ENCODE assay signal across 1 cellular context in genomic region chr1:183604048-183604808, GRCh38.
TF ChIP-seq lines count a peak whose summit lies in the region.

No MANE protein-coding gene starts in this region.

TF ChIP-seq in SK-N-SH, 30 proteins besides CTCF, POLR2A, EP300 and RAD21 (continued from another document):
- TF ChIP-seq, protein P1, sequence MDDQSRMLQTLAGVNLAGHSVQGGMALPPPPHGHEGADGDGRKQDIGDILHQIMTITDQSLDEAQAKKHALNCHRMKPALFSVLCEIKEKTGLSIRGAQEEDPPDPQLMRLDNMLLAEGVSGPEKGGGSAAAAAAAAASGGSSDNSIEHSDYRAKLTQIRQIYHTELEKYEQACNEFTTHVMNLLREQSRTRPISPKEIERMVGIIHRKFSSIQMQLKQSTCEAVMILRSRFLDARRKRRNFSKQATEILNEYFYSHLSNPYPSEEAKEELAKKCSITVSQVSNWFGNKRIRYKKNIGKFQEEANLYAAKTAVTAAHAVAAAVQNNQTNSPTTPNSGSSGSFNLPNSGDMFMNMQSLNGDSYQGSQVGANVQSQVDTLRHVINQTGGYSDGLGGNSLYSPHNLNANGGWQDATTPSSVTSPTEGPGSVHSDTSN (IDR thresholded peaks at IDR 0.05) = 0 out of 2 replicates have a peak, but pooled peaks have one; percentile 25
- TF ChIP-seq JUND (IDR thresholded peaks at IDR 0.05) (no peak; the same call in 1 of the 2 replicates), YY1 (IDR thresholded peaks at IDR 0.05; ENCODE audit: low read depth) (no peak), TAF1 (IDR thresholded peaks at IDR 0.05; ENCODE audit: borderline replicate concordance, low read depth, low read length) (no peak), NRF1 (IDR thresholded peaks at IDR 0.05; ENCODE audit: low read depth, low read length) (no peak), SIN3A (IDR thresholded peaks at IDR 0.05; ENCODE audit: borderline replicate concordance, low read depth, low read length) (no peak), FOXM1 (IDR thresholded peaks at IDR 0.05; ENCODE audit: low read depth) (no peak), ELF1 (IDR thresholded peaks at IDR 0.05) (no peak), RXRA (IDR thresholded peaks at IDR 0.05; ENCODE audit: borderline replicate concordance, low read depth) (peak; percentile 58; the same call in 1 of the 2 replicates), RFX5 (IDR thresholded peaks at IDR 0.05; ENCODE audit: low read length) (no peak), GABPA (IDR thresholded peaks at IDR 0.05; ENCODE audit: low read depth) (no peak), IRF3 (IDR thresholded peaks at IDR 0.05; ENCODE audit: low read depth, low read length) (no peak), MEF2A (IDR thresholded peaks at IDR 0.05; ENCODE audit: borderline replicate concordance, low read depth) (no peak), TEAD4 (IDR thresholded peaks at IDR 0.05; ENCODE audit: borderline replicate concordance, insufficient read depth) (no peak), SMC3 (IDR thresholded peaks at IDR 0.05; ENCODE audit: low read depth, low read length) (no peak), ZBTB33 (IDR thresholded peaks at IDR 0.05; ENCODE audit: borderline replicate concordance, low read depth) (no peak), POLR2AphosphoS5 (IDR thresholded peaks at IDR 0.05; ENCODE audit: low read depth, low read length) (peak; percentile 26; the same call in 1 of the 2 replicates), RCOR1 (IDR thresholded peaks at IDR 0.05; ENCODE audit: low read length) (no peak), FOXJ3 (CRISPR knock-in tag; IDR thresholded peaks at IDR 0.05) (no peak), USF2 (IDR thresholded peaks at IDR 0.05; ENCODE audit: borderline replicate concordance, low read depth, low read length) (no peak), CHD2 (IDR thresholded peaks at IDR 0.05; ENCODE audit: low read length, partially characterized antibody) (no peak), FOSL2 (IDR thresholded peaks at IDR 0.05; ENCODE audit: borderline replicate concordance, low read depth) (peak; percentile 62), NFIC (IDR thresholded peaks at IDR 0.05; ENCODE audit: borderline replicate concordance) (no peak; the same call in 1 of the 2 replicates), GATA2 (CRISPR knock-in tag; IDR thresholded peaks at IDR 0.05) (no peak)
- TF ChIP-seq, protein P2, sequence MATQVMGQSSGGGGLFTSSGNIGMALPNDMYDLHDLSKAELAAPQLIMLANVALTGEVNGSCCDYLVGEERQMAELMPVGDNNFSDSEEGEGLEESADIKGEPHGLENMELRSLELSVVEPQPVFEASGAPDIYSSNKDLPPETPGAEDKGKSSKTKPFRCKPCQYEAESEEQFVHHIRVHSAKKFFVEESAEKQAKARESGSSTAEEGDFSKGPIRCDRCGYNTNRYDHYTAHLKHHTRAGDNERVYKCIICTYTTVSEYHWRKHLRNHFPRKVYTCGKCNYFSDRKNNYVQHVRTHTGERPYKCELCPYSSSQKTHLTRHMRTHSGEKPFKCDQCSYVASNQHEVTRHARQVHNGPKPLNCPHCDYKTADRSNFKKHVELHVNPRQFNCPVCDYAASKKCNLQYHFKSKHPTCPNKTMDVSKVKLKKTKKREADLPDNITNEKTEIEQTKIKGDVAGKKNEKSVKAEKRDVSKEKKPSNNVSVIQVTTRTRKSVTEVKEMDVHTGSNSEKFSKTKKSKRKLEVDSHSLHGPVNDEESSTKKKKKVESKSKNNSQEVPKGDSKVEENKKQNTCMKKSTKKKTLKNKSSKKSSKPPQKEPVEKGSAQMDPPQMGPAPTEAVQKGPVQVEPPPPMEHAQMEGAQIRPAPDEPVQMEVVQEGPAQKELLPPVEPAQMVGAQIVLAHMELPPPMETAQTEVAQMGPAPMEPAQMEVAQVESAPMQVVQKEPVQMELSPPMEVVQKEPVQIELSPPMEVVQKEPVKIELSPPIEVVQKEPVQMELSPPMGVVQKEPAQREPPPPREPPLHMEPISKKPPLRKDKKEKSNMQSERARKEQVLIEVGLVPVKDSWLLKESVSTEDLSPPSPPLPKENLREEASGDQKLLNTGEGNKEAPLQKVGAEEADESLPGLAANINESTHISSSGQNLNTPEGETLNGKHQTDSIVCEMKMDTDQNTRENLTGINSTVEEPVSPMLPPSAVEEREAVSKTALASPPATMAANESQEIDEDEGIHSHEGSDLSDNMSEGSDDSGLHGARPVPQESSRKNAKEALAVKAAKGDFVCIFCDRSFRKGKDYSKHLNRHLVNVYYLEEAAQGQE (IDR thresholded peaks at IDR 0.05; ENCODE audit: low read depth, low read length) = no peak
- TF ChIP-seq, protein P3, sequence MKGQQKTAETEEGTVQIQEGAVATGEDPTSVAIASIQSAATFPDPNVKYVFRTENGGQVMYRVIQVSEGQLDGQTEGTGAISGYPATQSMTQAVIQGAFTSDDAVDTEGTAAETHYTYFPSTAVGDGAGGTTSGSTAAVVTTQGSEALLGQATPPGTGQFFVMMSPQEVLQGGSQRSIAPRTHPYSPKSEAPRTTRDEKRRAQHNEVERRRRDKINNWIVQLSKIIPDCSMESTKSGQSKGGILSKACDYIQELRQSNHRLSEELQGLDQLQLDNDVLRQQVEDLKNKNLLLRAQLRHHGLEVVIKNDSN (IDR thresholded peaks at IDR 0.05; ENCODE audit: borderline replicate concordance, low read depth) = no peak
- TF ChIP-seq, protein P4, sequence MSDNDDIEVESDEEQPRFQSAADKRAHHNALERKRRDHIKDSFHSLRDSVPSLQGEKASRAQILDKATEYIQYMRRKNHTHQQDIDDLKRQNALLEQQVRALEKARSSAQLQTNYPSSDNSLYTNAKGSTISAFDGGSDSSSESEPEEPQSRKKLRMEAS (IDR thresholded peaks at IDR 0.05; ENCODE audit: low read depth) = peak; percentile 28; the same call in 1 of the 2 replicates
TF ChIP-seq in SK-N-SH: peak in this region for 6.
